8 cellular contexts compared by ENCODE assay signal in genomic region chr12:101939856-101940265, GRCh38.
DNase-seq lines count a peak whose midpoint lies in the region; ATAC-seq and TF ChIP-seq lines count a peak whose summit lies in the region.

No MANE protein-coding gene starts in this region.

- no peaks in the 10 kb centered on the region for H3K27me3 ChIP-seq in foreskin keratinocyte
- no peaks in the 10 kb centered on the region for H3K27me3 ChIP-seq in upper lobe of left lung

- H3K27ac ChIP-seq in foreskin keratinocyte (no peak overlapping the region), upper lobe of left lung (no peak overlapping the region)

- DNase-seq in GM10266 (ENCODE audit: extremely low spot score) (peak; percentile 35), HuH-7.5 (ENCODE audit: low spot score) (peak; percentile 34), OCI-M1 (lab: John Stamatoyannopoulos, UW) (peak; percentile 87), foreskin keratinocyte (peak in 1 of 2 donors; percentile 57), osteocyte (ENCODE audit: extremely low spot score, unreplicated experiment) (no peak), upper lobe of left lung (peak in 1 of 2 donors; percentile 53)
- peak; percentile 50 to 57 for DNase-seq in activated T-cell treated with anti-CD3 and anti-CD28 coated beads, Interleukin-2, amount 50 U/mL, for 48 hours

- WGBS in upper lobe of left lung, 2 donors: 3 to 5% methylated on average over 2 to 3 of the region's 3 CpGs

- H3K27ac Mint-ChIP-seq in osteocyte (ENCODE audit: unreplicated experiment): no peak overlapping the region

- no peak overlapping the region for H3K4me3 Mint-ChIP-seq in osteocyte (ENCODE audit: unreplicated experiment)

- no peaks in the 10 kb centered on the region for H3K36me3 ChIP-seq in upper lobe of left lung

- no peak for TF ChIP-seq EP300 in upper lobe of left lung (IDR thresholded peaks at IDR 0.05)

- peaks cover 17% of the 10 kb centered on the region for H3K4me1 ChIP-seq in foreskin keratinocyte
- H3K4me1 ChIP-seq in upper lobe of left lung: peaks cover 0 to 12% (median 3%) of the 10 kb centered on the region in 4 donors

- H3K27me3 Mint-ChIP-seq in osteocyte (ENCODE audit: unreplicated experiment): peaks cover 4% of the 10 kb centered on the region

- H3K4me3 ChIP-seq in upper lobe of left lung: no peak overlapping the region

- H3K9me3 Mint-ChIP-seq in osteocyte (ENCODE audit: unreplicated experiment): no peaks in the 10 kb centered on the region

- no peak for TF ChIP-seq POLR2A in upper lobe of left lung (IDR thresholded peaks at IDR 0.05)

- no peaks in the 10 kb centered on the region for H3K36me3 Mint-ChIP-seq in osteocyte (ENCODE audit: unreplicated experiment)

- H3K4me1 Mint-ChIP-seq in osteocyte (ENCODE audit: unreplicated experiment): peaks cover 15% of the 10 kb centered on the region

- TF ChIP-seq CTCF in GM10266 (IDR thresholded peaks at IDR 0.05; ENCODE audit: control insufficient read depth, insufficient read depth, low read depth, missing control alignments): peak; percentile 88
- peak; percentile 92 for TF ChIP-seq CTCF in foreskin keratinocyte (conservative IDR thresholded peaks at IDR 0.05)
- peak; percentile 88 for TF ChIP-seq CTCF in osteocyte (IDR thresholded peaks at IDR 0.05)
- TF ChIP-seq CTCF in upper lobe of left lung (IDR thresholded peaks at IDR 0.05): peak; percentile 44 to 74 (median 61)

- H3K9me3 ChIP-seq in upper lobe of left lung: no peaks in the 10 kb centered on the region

- ATAC-seq in foreskin keratinocyte (peak; percentile 35), upper lobe of left lung (ENCODE audit: low FRiP score in 2 of 2) (peak; percentile 70 to 72), HG02623 (IDR thresholded peaks at IDR 0.05; ENCODE audit: unreplicated experiment) (no peak)
